Comparison of ENCODE assay signal across 26 cellular contexts in the genomic region with DNA sequence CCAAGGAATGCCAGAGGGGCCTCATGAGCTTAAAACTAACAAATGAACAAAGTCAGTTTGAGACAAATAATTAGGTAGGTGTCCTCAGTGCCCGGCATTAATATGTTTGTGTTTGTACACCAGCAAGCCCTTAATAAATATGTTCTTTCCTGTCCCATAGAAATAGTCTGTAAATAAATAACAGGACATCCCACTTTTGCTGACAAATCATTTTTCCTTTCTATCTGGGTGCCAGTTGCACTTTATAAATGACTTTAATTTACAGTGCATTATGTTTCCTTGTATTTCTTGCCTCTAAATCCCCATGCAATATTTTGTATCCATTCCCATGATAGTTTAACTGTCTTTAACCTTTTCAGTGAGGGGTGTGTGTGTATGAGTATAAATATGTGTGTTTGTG.
"Had no signal": no experiment of that assay in that cellular context is flagged by ENCODE, and none has a peak within 500 bp of the region (broad histone marks: within the 10 kb centered on the region; RNA-seq: fewer than 3 reads in every experiment).

No MANE protein-coding gene starts in this region.

- FAIRE-seq: endometrium, islet of Langerhans, keratinocyte had no signal

- ATAC-seq: effector memory CD8-positive, alpha-beta T cell; esophagus mucosa; gastrocnemius medialis; heart right ventricle; left cardiac atrium; left lung; left ventricle myocardium superior; lower lobe of right lung; mucosa of descending colon had no signal

- H3K4me1 ChIP-seq: colonic mucosa, esophagus squamous epithelium, left lung, lower lobe of right lung had no signal

- H3K36me3 ChIP-seq: colonic mucosa, esophagus squamous epithelium, gastrocnemius medialis, heart right ventricle, left lung, lower lobe of right lung had no signal

- H3K4me3 ChIP-seq: colonic mucosa, esophagus squamous epithelium, gastrocnemius medialis, heart right ventricle, left lung, lower lobe of right lung, mucosa of descending colon had no signal

- DNase-seq: colonic mucosa; cortex of kidney; effector CD8-positive, alpha-beta T cell; effector memory CD8-positive, alpha-beta T cell; endodermal cell; erythroblast; esophagus squamous epithelium; foreskin fibroblast; foreskin melanocyte; gastrocnemius medialis; glutamatergic neuron; head of caudate nucleus; heart right ventricle; hippocampal formation; left cardiac atrium; left lung; left ventricle myocardium superior; lower lobe of right lung; mesenchymal stem cell; mucosa of descending colon; naive B cell had no signal

- H3K27me3 ChIP-seq: colonic mucosa, esophagus squamous epithelium, gastrocnemius medialis, heart right ventricle had no signal

- H3K27ac ChIP-seq: colonic mucosa, epithelial cell of prostate, esophagus squamous epithelium, left lung, lower lobe of right lung had no signal

- H3K9me3 ChIP-seq: colonic mucosa, esophagus squamous epithelium, gastrocnemius medialis, heart right ventricle, left lung, lower lobe of right lung, mucosa of descending colon had no signal
